ENCODE assay signal across 10 cellular contexts in genomic region chr6:166006593-166007301, GRCh38.
DNase-seq lines count a peak whose midpoint lies in the region; ATAC-seq, FAIRE-seq and TF ChIP-seq lines count a peak whose summit lies in the region.
"Had no signal": no experiment of that assay in that cellular context is flagged by ENCODE, and none has a peak within 500 bp of the region (broad histone marks: within the 10 kb centered on the region; RNA-seq: fewer than 3 reads in every experiment).

No MANE protein-coding gene starts in this region.

- no peaks in the 10 kb centered on the region for H3K4me1 ChIP-seq in parathyroid adenoma

- no peaks in the 10 kb centered on the region for H3K9me3 ChIP-seq in parathyroid adenoma (ENCODE audit: control insufficient read depth, low read length)

- no peak overlapping the region for H3K27ac ChIP-seq in parathyroid adenoma
- H3K27ac ChIP-seq: VCaP had no signal

- TF ChIP-seq CTCF in fibroblast of mammary gland (conservative IDR thresholded peaks at IDR 0.05; ENCODE audit: control insufficient read depth, insufficient read depth, low read depth, low read length) (no peak), parathyroid adenoma (IDR thresholded peaks at IDR 0.05) (no peak)

- peak overlapping the region; percentile 31 for H3K4me2 ChIP-seq in parathyroid adenoma (ENCODE audit: low read length)

- H3K79me2 ChIP-seq in parathyroid adenoma = no peaks in the 10 kb centered on the region

- FAIRE-seq in frontal cortex (lab: Jason Lieb, UNC) = no peak

- DNase-seq in Ammon's horn (ENCODE audit: low spot score) = peak; percentile 25
- peak; percentile 11 for DNase-seq in NCI-H226
- peak; percentile 76 for DNase-seq in fibroblast of mammary gland (ENCODE audit: low read depth)
- DNase-seq in RKO (ENCODE audit: low spot score) = no peak
- no peak for DNase-seq in frontal cortex (ENCODE audit: low spot score in 2 of 2)
- DNase-seq in ACHN = no peak
- DNase-seq: NCI-H526 treated with DMSO at 0.1 percent for 48 hours had no signal

- in situ Hi-C loops in ACHN (cut with HindIII; ENCODE audit: low pct_ligation_motif_present, low pct_unique_long_range_greater_than_20kb, low sequenced_read_pairs) = no loop called here

- H3K27me3 ChIP-seq in parathyroid adenoma (ENCODE audit: control insufficient read depth, insufficient read depth, low read length) = peaks cover 15% of the 10 kb centered on the region

- H3K9ac ChIP-seq in parathyroid adenoma = no peak overlapping the region

- ATAC-seq in HG03520 (IDR thresholded peaks at IDR 0.05; ENCODE audit: unreplicated experiment) = no peak

- no peaks in the 10 kb centered on the region for H3K36me3 ChIP-seq in parathyroid adenoma (ENCODE audit: control insufficient read depth, insufficient read depth, low read length)

- H3K4me3 ChIP-seq in fibroblast of mammary gland (ENCODE audit: control insufficient read depth, low read depth, low read length) (no peak overlapping the region), parathyroid adenoma (ENCODE audit: low read depth, low read length) (no peak overlapping the region)

- H2AFZ ChIP-seq in parathyroid adenoma = no peak overlapping the region

Comparison
In these comparisons a context has a peak if more than half of its experiments do, and no peak if none do; other contexts are left out.
1. DNase-seq: peak in Ammon's horn (single experiment), NCI-H226 (single experiment) and fibroblast of mammary gland (single experiment); none in RKO (single experiment), frontal cortex (0 of 2) and ACHN (single experiment).